ENCODE assay signal across 23 cellular contexts in genomic region chr12:33724867-33725266, GRCh38.
"Had no signal": no experiment of that assay in that cellular context is flagged by ENCODE, and none has a peak within 500 bp of the region (broad histone marks: within the 10 kb centered on the region; RNA-seq: fewer than 3 reads in every experiment).

No MANE protein-coding gene starts in this region.

- ATAC-seq: activated T-helper 17 cell treated with anti-CD3 and anti-CD28 coated beads, Interleukin-2, amount 50 U/mL, for 72 hours; effector memory CD8-positive, alpha-beta T cell; esophagus mucosa; left lung; right cardiac atrium; stimulated activated naive CD8-positive, alpha-beta T cell treated with anti-CD3 and anti-CD28 coated beads, Interleukin-15, Interleukin-2, amounts not matched to agents 100 U/mL and 50 U/mL, for 24 hours; WTC11 had no signal

- DNase-seq: activated CD4-positive, alpha-beta T cell treated with anti-CD3 and anti-CD28 coated beads, Interleukin-2, amount 50 U/mL, for 4 hours; activated CD8-positive, alpha-beta memory T cell treated with anti-CD3 and anti-CD28 coated beads for 24 hours; activated CD8-positive, alpha-beta memory T cell treated with anti-CD3 and anti-CD28 coated beads, Interleukin-2, amount 50 U/mL, for 4 hours; activated naive CD4-positive, alpha-beta T cell; activated T-cell treated with anti-CD3 and anti-CD28 coated beads, Interleukin-2, amount 50 U/mL, for 24 hours; dorsolateral prefrontal cortex; effector memory CD8-positive, alpha-beta T cell; foreskin melanocyte; glutamatergic neuron; immature natural killer cell; kidney glomerular epithelial cell; left lung; naive B cell; nucleus accumbens; right cardiac atrium; stimulated activated CD4-positive, alpha-beta T cell treated with anti-CD3 and anti-CD28 coated beads, Interleukin-12 subunit alpha, Interleukin-12 subunit beta, amount 100 ng/mL, for 4 hours; stimulated activated CD4-positive, alpha-beta T cell treated with anti-CD3 and anti-CD28 coated beads, Interleukin-4, amount 100 ng/mL, for 4 hours; stimulated activated naive CD8-positive, alpha-beta T cell treated with anti-CD3 and anti-CD28 coated beads, Interleukin-15, Interleukin-2, amounts not matched to agents 100 U/mL and 50 U/mL, for 24 hours; substantia nigra; tibial artery had no signal
